In the genomic region with DNA sequence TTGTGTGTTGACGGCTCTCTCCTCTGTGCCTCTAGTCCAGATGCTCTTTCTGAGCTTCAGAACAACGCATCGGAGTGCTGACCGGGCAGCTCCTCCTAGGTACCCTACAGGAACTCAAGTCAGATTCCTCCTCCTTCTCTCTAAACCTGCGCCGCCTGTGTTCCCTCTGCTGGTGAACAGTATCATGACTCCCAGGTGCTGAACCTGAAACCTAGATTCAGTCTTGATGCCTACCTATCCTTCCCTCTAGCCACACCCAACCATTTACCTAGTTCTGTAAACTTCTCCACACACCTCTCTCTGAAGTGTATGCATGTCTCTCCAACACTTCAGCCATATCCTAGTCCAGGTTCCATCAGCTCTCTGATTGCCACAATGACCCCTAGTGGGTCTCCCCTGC, we compare ENCODE assay signal across 16 cellular contexts.
DNase-seq lines count a peak whose midpoint lies in the region; ATAC-seq and TF ChIP-seq lines count a peak whose summit lies in the region.
"Had no signal": no experiment of that assay in that cellular context is flagged by ENCODE, and none has a peak within 500 bp of the region (broad histone marks: within the 10 kb centered on the region; RNA-seq: fewer than 3 reads in every experiment).

No MANE protein-coding gene starts in this region.

- intact Hi-C loops in left colon (cut with DNase I, micrococcal nuclease) (no loop called here), Right ventricle myocardium inferior (cut with DNase I) (no loop called here)

- ATAC-seq in left colon = peak; percentile 81
- no peak for ATAC-seq in Right ventricle myocardium inferior
- ATAC-seq in HG03039 (IDR thresholded peaks at IDR 0.05; ENCODE audit: unreplicated experiment) = no peak

- TF ChIP-seq CTCF in epithelial cell of esophagus (IDR thresholded peaks at IDR 0.05; ENCODE audit: insufficient read depth, low read depth, low read length, missing control alignments) = peak; percentile 30

- DNase-seq in DMS53 (lab: John Stamatoyannopoulos, UW) = peak; percentile 4
- no peak for DNase-seq in DMS53 treated with DMSO at 0.1 percent for 48 hours (lab: John Stamatoyannopoulos, UW; ENCODE audit: unreplicated experiment)
- DNase-seq in epithelial cell of esophagus (ENCODE audit: low read depth) = no peak
- no peak for DNase-seq in left colon
- no peak for DNase-seq in Right ventricle myocardium inferior (ENCODE audit: missing footprints)
- no peak for DNase-seq in GM19238 (ENCODE audit: insufficient read length, low spot score)
- no peak for DNase-seq in kidney tubule cell (ENCODE audit: low spot score)
- DNase-seq: KBM-7, NCI-H1092, NCI-H1694 treated with DMSO at 0.1 percent for 48 hours, NCI-H446 treated with DMSO at 0.1 percent for 48 hours, NCI-H748 treated with DMSO at 0.1 percent for 48 hours, PC-9, SHP77 had no signal

- H3K4me3 ChIP-seq in epithelial cell of esophagus (ENCODE audit: low read length) = no peak overlapping the region
- H3K4me3 ChIP-seq: BLaER1, PC-9 had no signal
